Comparison of ENCODE assay signal across 8 cellular contexts in genomic region chr5:44695259-44695658, GRCh38.
"Had no signal": no experiment of that assay in that cellular context is flagged by ENCODE, and none has a peak within 500 bp of the region (broad histone marks: within the 10 kb centered on the region; RNA-seq: fewer than 3 reads in every experiment).

No MANE protein-coding gene starts in this region.

- H3K4me2 ChIP-seq: GM23338, KMS-11 had no signal

- H3K4me3 ChIP-seq: GM23338 had no signal

- H2AFZ ChIP-seq: GM23338 had no signal

- DNase-seq: H9, HCEC 1CT, KBM-7 had no signal

- FAIRE-seq: H1, H54 had no signal

- ATAC-seq: GM23338 had no signal

- H3K9ac ChIP-seq: KMS-11 had no signal

- H3K27ac ChIP-seq: HL-60, KMS-11 had no signal
